ENCODE assay signal across 8 cellular contexts in the genomic region with DNA sequence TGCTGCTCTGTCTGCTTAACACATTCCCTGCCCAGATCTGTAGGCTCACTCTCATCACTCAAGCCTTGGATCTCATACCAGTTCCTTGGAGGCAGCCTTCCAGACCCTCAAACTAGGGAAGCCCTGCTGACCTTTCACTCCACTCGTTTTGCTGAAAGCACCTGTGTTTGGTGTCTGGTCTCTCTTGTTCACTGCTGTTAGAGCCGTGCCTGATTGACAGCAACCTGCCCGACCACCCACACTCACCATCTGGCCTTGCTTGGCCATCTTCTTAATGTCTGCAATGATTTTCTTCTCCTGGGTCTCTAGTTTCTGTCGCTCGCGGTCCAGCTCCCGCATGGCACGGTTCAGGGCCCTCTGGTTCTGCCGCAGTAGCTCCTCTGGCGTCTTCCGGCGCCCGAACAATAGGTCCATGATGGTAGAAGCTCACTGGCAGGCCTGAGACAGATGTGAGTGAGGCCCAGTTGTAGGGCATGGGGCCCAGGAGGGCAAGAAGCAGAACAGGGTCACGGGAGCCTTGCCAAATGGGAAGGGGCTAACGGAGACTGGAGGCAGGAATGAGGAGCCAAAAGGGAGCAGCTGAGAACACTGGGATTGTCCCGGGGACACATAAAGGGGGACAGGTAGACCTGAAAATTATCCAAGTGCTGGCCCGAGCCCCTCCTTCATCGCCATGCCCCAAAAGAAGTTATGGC. TPM values are rescaled to one million over a fixed set of nuclear protein-coding genes. Genes with fewer than 3 reads are reported as not detected.
DNase-seq lines count a peak whose midpoint lies in the region; ATAC-seq, FAIRE-seq and TF ChIP-seq lines count a peak whose summit lies in the region.

No MANE protein-coding gene starts in this region.

- peaks cover 63% of the 10 kb centered on the region for H3K36me3 ChIP-seq in WERI-Rb-1
- H3K36me3 ChIP-seq in gastrocnemius medialis = peaks cover 0 to 56% of the 10 kb centered on the region in 2 donors

- H3K4me3 ChIP-seq in WERI-Rb-1 (ENCODE audit: low read depth, low read length) (peak overlapping the region; percentile 86), foreskin fibroblast (ENCODE audit: low read depth in 1 of 2, low read length in 2 of 2) (peak overlapping the region; percentile 73 to 78), gastrocnemius medialis (peak overlapping the region; percentile 71 to 92 (median 84))

- no peak for DNase-seq in GM12891 (ENCODE audit: insufficient read length, low spot score)
- no peak for DNase-seq in WERI-Rb-1
- DNase-seq in foreskin fibroblast = peak in 1 of 2 donors; percentile 51
- DNase-seq in gastrocnemius medialis = no peak
- no peak for DNase-seq in OCI-M2 (lab: John Stamatoyannopoulos, UW; ENCODE audit: unreplicated experiment)
- no peak for DNase-seq in D341Med (ENCODE audit: low spot score)

- H3K9me3 ChIP-seq in WERI-Rb-1 (ENCODE audit: severe bottlenecking) (no peaks in the 10 kb centered on the region), gastrocnemius medialis (no peaks in the 10 kb centered on the region)

- peaks cover 32 to 41% of the 10 kb centered on the region in 2 donors for H3K4me1 ChIP-seq in gastrocnemius medialis

- TF ChIP-seq POLR2A in GM12891 (IDR thresholded peaks at IDR 0.05; ENCODE audit: low read depth, low read length) (no peak), gastrocnemius medialis (IDR thresholded peaks at IDR 0.05) (no peak)

- no peaks in the 10 kb centered on the region for H3K27me3 ChIP-seq in WERI-Rb-1 (ENCODE audit: insufficient read depth, low read depth, severe bottlenecking)
- H3K27me3 ChIP-seq in gastrocnemius medialis = no peaks in the 10 kb centered on the region

- in situ Hi-C loops in gastrocnemius medialis (cut with MboI; ENCODE audit: low sequenced_read_pairs in 4 of 4) = no loop called here

- TF ChIP-seq CTCF in WERI-Rb-1 (IDR thresholded peaks at IDR 0.05; ENCODE audit: low read depth, low read length) (no peak), foreskin fibroblast (IDR thresholded peaks at IDR 0.05; ENCODE audit: low read depth, low read length) (no peak), gastrocnemius medialis (IDR thresholded peaks at IDR 0.05 in 4 of 5, conservative IDR thresholded peaks at IDR 0.05 in 1 of 5) (no peak)

- H3K27ac ChIP-seq in WERI-Rb-1 (peak overlapping the region; percentile 78), gastrocnemius medialis (peak overlapping the region; percentile 97 to 99 (median 97))

- intact Hi-C loops in gastrocnemius medialis (cut with DNase I; ENCODE audit: low total_unique reads) = no loop called here

- ATAC-seq in gastrocnemius medialis = no peak
- no peak for ATAC-seq in HG03039 (IDR thresholded peaks at IDR 0.05; ENCODE audit: unreplicated experiment)
- ATAC-seq in HG03139 (IDR thresholded peaks at IDR 0.05; ENCODE audit: unreplicated experiment) = no peak

- no peak for FAIRE-seq in GM12891 (lab: Jason Lieb, UNC)

TF ChIP-seq in GM12891, 5 proteins besides CTCF, POLR2A, EP300 and RAD21:
- TF ChIP-seq POLR2AphosphoS5 (IDR thresholded peaks at IDR 0.05; ENCODE audit: low read depth, low read length) = peak; percentile 21; the same call in 1 of the 2 replicates
- TF ChIP-seq TAF1 (IDR thresholded peaks at IDR 0.05; ENCODE audit: low read depth, low read length) = no peak
- TF ChIP-seq SPI1 (IDR thresholded peaks at IDR 0.05; ENCODE audit: low read depth, low read length) = no peak
- no peak for TF ChIP-seq PAX5 (IDR thresholded peaks at IDR 0.05; ENCODE audit: insufficient read depth, low read length, severe bottlenecking)
- no peak for TF ChIP-seq POU2F2 (IDR thresholded peaks at IDR 0.05; ENCODE audit: low read depth, low read length)

RNA-seq across cellular contexts. Expression of a gene that starts 1.0 kb away (rescaled TPM):
- 146 TPM for polyA plus RNA-seq in GM12891 (2012; ENCODE audit: low read depth, missing spikeins)
- total RNA-seq in gastrocnemius medialis = 100 to 1,000 TPM in 2 of 4 donors, 10 to 100 TPM in 2; 82.3 to 165 (median 113) TPM

RNA-seq across cellular contexts. Expression of a gene that starts 4.5 kb away (rescaled TPM):
- polyA plus RNA-seq in GM12891 (2012; ENCODE audit: low read depth, missing spikeins) = 61.5 TPM
- 10 to 100 TPM; 23.5 to 74.5 (median 41.6) TPM for total RNA-seq in gastrocnemius medialis

RNA-seq across cellular contexts. Expression of a gene that starts 10.1 kb away (rescaled TPM):
- 367 TPM for polyA plus RNA-seq in GM12891 (2012; ENCODE audit: low read depth, missing spikeins)
- total RNA-seq in gastrocnemius medialis = 100 to 1,000 TPM; 145 to 239 (median 191) TPM

RNA-seq across cellular contexts. Expression of a gene that starts 19.2 kb away (rescaled TPM):
- 7.4 TPM for polyA plus RNA-seq in GM12891 (2012; ENCODE audit: low read depth, missing spikeins)
- 10 to 100 TPM in 3 of 4 donors, 1 to 10 TPM in 1; 6.8 to 21.5 (median 15.1) TPM for total RNA-seq in gastrocnemius medialis

RNA-seq across cellular contexts. Expression of a gene that starts 34.3 kb away (rescaled TPM):
- polyA plus RNA-seq in GM12891 (2012; ENCODE audit: low read depth, missing spikeins) = 6.1 TPM
- total RNA-seq in gastrocnemius medialis = 10 to 100 TPM in 2 of 4 donors, 1 to 10 TPM in 2; 5.9 to 12.2 (median 9.6) TPM
